Comparison of ENCODE assay signal across 12 cellular contexts in genomic region chr20:49990310-49990720, GRCh38. TPM values are rescaled to one million over a fixed set of nuclear protein-coding genes. Genes with fewer than 3 reads are reported as not detected.
A peak's percentile ranks its signal among the peaks of the same experiment; 100 is the strongest.
DNase-seq lines count a peak whose midpoint lies in the region; ATAC-seq, FAIRE-seq and TF ChIP-seq lines count a peak whose summit lies in the region.
"Had no signal": no experiment of that assay in that cellular context is flagged by ENCODE, and none has a peak within 500 bp of the region (broad histone marks: within the 10 kb centered on the region; RNA-seq: fewer than 3 reads in every experiment).

No MANE protein-coding gene starts in this region.

- H3K4me1 ChIP-seq in ES-I3 (ENCODE audit: insufficient read depth, low read length) (peaks cover 49% of the 10 kb centered on the region), adrenal gland (replicated peaks in 1 of 2) (peaks cover 0 to 20% of the 10 kb centered on the region in 2 donors), kidney (ENCODE audit: control insufficient read depth in 1 of 2, insufficient read depth in 1 of 2, low read depth in 1 of 2, low read length in 2 of 2) (peaks cover 0 to 2% of the 10 kb centered on the region in 2 donors), sigmoid colon (peaks cover 0 to 57% (median 47%) of the 10 kb centered on the region in 4 donors)
- no peaks in the 10 kb centered on the region for H3K4me1 ChIP-seq in CD4-positive, alpha-beta memory T cell (ENCODE audit: insufficient read depth, low read length)

- peak overlapping the region in 3 of 5 donors; percentile 48 to 94 (median 74) for H3K27ac ChIP-seq in adrenal gland
- peak overlapping the region; percentile 66 to 78 for H3K27ac ChIP-seq in kidney (ENCODE audit: low read depth in 2 of 2, low read length in 2 of 2)
- H3K27ac ChIP-seq in sigmoid colon: peak overlapping the region; percentile 69 to 79 (median 71)
- no peak overlapping the region for H3K27ac ChIP-seq in CD4-positive, alpha-beta memory T cell (ENCODE audit: low read depth, low read length)

- no peak for FAIRE-seq in kidney (lab: Jason Lieb, UNC)

- no peak overlapping the region for H3K4me3 Mint-ChIP-seq in CD4-positive, alpha-beta memory T cell
- H3K4me3 Mint-ChIP-seq: activated CD8-positive, alpha-beta memory T cell treated with anti-CD3 and anti-CD28 coated beads, Interleukin-2, amount 10 ng/mL, durations not matched to agents 7 days and 5 days; central memory CD8-positive, alpha-beta T cell had no signal

- H3K27me3 ChIP-seq in adrenal gland: no peaks in the 10 kb centered on the region
- H3K27me3 ChIP-seq in sigmoid colon: no peaks in the 10 kb centered on the region
- H3K27me3 ChIP-seq in CD4-positive, alpha-beta memory T cell (ENCODE audit: insufficient read depth, low read length): no peaks in the 10 kb centered on the region

- CTCF ChIA-PET in CD4-positive, alpha-beta memory T cell (lab: Charles Lee; ENCODE audit: partially characterized antibody): interaction anchor here (1.0 to 18.5 kb wide), 2 partner anchors 11 to 80 kb away, joined by 3 to 265 read pairs; no protein-coding TSS in a partner anchor

- H3K36me3 Mint-ChIP-seq in CD4-positive, alpha-beta memory T cell: no peaks in the 10 kb centered on the region
- H3K36me3 Mint-ChIP-seq: activated CD8-positive, alpha-beta memory T cell treated with anti-CD3 and anti-CD28 coated beads, Interleukin-2, amount 10 ng/mL, durations not matched to agents 7 days and 5 days had no signal

- H3K4me3 ChIP-seq in adrenal gland (no peak overlapping the region), kidney (ENCODE audit: low read length in 2 of 2) (no peak overlapping the region), sigmoid colon (no peak overlapping the region)
- H3K4me3 ChIP-seq in CD4-positive, alpha-beta memory T cell (ENCODE audit: low read length in 2 of 2): no peak overlapping the region

- H3K9ac ChIP-seq in ES-I3 (ENCODE audit: low read depth, low read length) (0 out of 2 replicates have a peak overlapping the region, but pooled peaks have one; percentile 0), kidney (ENCODE audit: low read length in 2 of 2) (peak overlapping the region in 1 of 2 donors; percentile 34)

- intact Hi-C loops in adrenal gland (cut with DNase I): no loop called here
- intact Hi-C loops in kidney (cut with DNase I): no loop called here
- intact Hi-C loops in sigmoid colon (cut with DNase I): no loop called here
- intact Hi-C loops in CD4-positive, alpha-beta memory T cell (cut with micrococcal nuclease): no loop called here

- TF ChIP-seq EP300 in sigmoid colon (IDR thresholded peaks at IDR 0.05): no peak

- DNase-seq in adrenal gland (no peak), kidney (no peak), sigmoid colon (no peak), NCI-H2029 (lab: John Stamatoyannopoulos, UW) (no peak), SHP77 (lab: John Stamatoyannopoulos, UW) (no peak)
- DNase-seq in CD4-positive, alpha-beta memory T cell: no peak
- DNase-seq: activated CD8-positive, alpha-beta memory T cell treated with anti-CD3 and anti-CD28 coated beads, Interleukin-2, amount 10 ng/mL, durations not matched to agents 7 days and 5 days; DND-41; NCI-H1048 had no signal

- WGBS in adrenal gland, 4 donors: 58 to 69% (median 64%) methylated on average over 7 of the region's 7 CpGs
- WGBS in sigmoid colon, 2 donors: 23 to 55% methylated on average over 7 of the region's 7 CpGs

- H3K9me3 ChIP-seq in ES-I3 (ENCODE audit: control insufficient read depth, insufficient read depth, low read length) (no peaks in the 10 kb centered on the region), adrenal gland (replicated peaks in 1 of 3) (no peaks in the 10 kb centered on the region), kidney (ENCODE audit: control insufficient read depth in 1 of 2, low read length in 2 of 2) (no peaks in the 10 kb centered on the region), sigmoid colon (no peaks in the 10 kb centered on the region)
- no peaks in the 10 kb centered on the region for H3K9me3 ChIP-seq in CD4-positive, alpha-beta memory T cell (ENCODE audit: control insufficient read depth in 1 of 2, low read length in 2 of 2)

- H3K27me3 Mint-ChIP-seq in CD4-positive, alpha-beta memory T cell: no peaks in the 10 kb centered on the region

- POLR2A ChIA-PET in CD4-positive, alpha-beta memory T cell (lab: Charles Lee; ENCODE audit: partially characterized antibody): no interaction called here

- H3K9me3 Mint-ChIP-seq in CD4-positive, alpha-beta memory T cell: no peaks in the 10 kb centered on the region
- H3K9me3 Mint-ChIP-seq: central memory CD8-positive, alpha-beta T cell had no signal

- H3K36me3 ChIP-seq in ES-I3 (ENCODE audit: insufficient read depth, low read length) (no peaks in the 10 kb centered on the region), adrenal gland (replicated peaks in 1 of 2) (no peaks in the 10 kb centered on the region), kidney (ENCODE audit: control insufficient read depth in 1 of 2, insufficient read depth in 2 of 2, low read length in 2 of 2) (no peaks in the 10 kb centered on the region), sigmoid colon (no peaks in the 10 kb centered on the region)
- no peaks in the 10 kb centered on the region for H3K36me3 ChIP-seq in CD4-positive, alpha-beta memory T cell (ENCODE audit: insufficient read depth, low read length)

- no peak for ATAC-seq in HG02588 (IDR thresholded peaks at IDR 0.05; ENCODE audit: unreplicated experiment)
- ATAC-seq: activated CD8-positive, alpha-beta memory T cell treated with anti-CD3 and anti-CD28 coated beads, Interleukin-2, amount 10 ng/mL, durations not matched to agents 7 days and 5 days had no signal

- TF ChIP-seq POLR2A in adrenal gland (IDR thresholded peaks at IDR 0.05): no peak
- TF ChIP-seq POLR2A in sigmoid colon (IDR thresholded peaks at IDR 0.05): no peak

- H3K27ac Mint-ChIP-seq in CD4-positive, alpha-beta memory T cell: no peak overlapping the region
- H3K27ac Mint-ChIP-seq: activated CD8-positive, alpha-beta memory T cell treated with anti-CD3 and anti-CD28 coated beads, Interleukin-2, amount 10 ng/mL, durations not matched to agents 7 days and 5 days had no signal

- TF ChIP-seq CTCF in adrenal gland (IDR thresholded peaks at IDR 0.05): no peak
- no peak for TF ChIP-seq CTCF in kidney (IDR thresholded peaks at IDR 0.05; ENCODE audit: borderline replicate concordance, extremely low read depth, insufficient read depth)
- no peak for TF ChIP-seq CTCF in sigmoid colon (IDR thresholded peaks at IDR 0.05)

- no peaks in the 10 kb centered on the region for H3K4me1 Mint-ChIP-seq in CD4-positive, alpha-beta memory T cell
- H3K4me1 Mint-ChIP-seq: activated CD8-positive, alpha-beta memory T cell treated with anti-CD3 and anti-CD28 coated beads, Interleukin-2, amount 10 ng/mL, durations not matched to agents 7 days and 5 days; central memory CD8-positive, alpha-beta T cell had no signal

RNA-seq across cellular contexts. Expression of gene SNAI1, which starts 7.5 kb away (rescaled TPM):
- total RNA-seq in adrenal gland (10 to 100 TPM in 3 of 8 donors, 1 to 10 TPM in 5; 2.2 to 12.1 (median 8.4) TPM), kidney (3.7 TPM), sigmoid colon (1 to 10 TPM; 1.1 to 2.6 (median 1.8) TPM)
- polyA plus RNA-seq in adrenal gland (10 to 100 TPM in 2 of 3 donors, 1 to 10 TPM in 1; 2.6 to 13.2 (median 10.9) TPM), kidney (ENCODE audit: insufficient read depth, low read depth, low replicate concordance) (4.5 TPM), sigmoid colon (1 to 10 TPM in 1 of 3 donors, under 1 TPM in 2; 0.60 to 2.9 (median 0.69) TPM)
- total RNA-seq in CD4-positive, alpha-beta memory T cell: under 1 TPM; 0.19 to 0.44 TPM
- polyA plus RNA-seq in CD4-positive, alpha-beta memory T cell: under 1 TPM; 0.17 to 0.60 TPM

RNA-seq across cellular contexts. Expression of gene RNF114, which starts 54.1 kb away (rescaled TPM):
- total RNA-seq in adrenal gland (100 to 1,000 TPM in 4 of 8 donors, 10 to 100 TPM in 4; 62.5 to 201 (median 100) TPM), kidney (89.2 TPM), sigmoid colon (100 to 1,000 TPM; 121 to 151 (median 136) TPM)
- polyA plus RNA-seq in adrenal gland (10 to 100 TPM; 26.9 to 47.8 (median 41.3) TPM), kidney (ENCODE audit: insufficient read depth, low read depth, low replicate concordance) (70.7 TPM), sigmoid colon (10 to 100 TPM; 59.5 to 61.7 (median 61.0) TPM)
- 100 to 1,000 TPM in 1 of 2 experiments, 10 to 100 TPM in 1; 96.3 to 101 TPM for total RNA-seq in CD4-positive, alpha-beta memory T cell
- 100 to 1,000 TPM; 107 to 177 TPM for polyA plus RNA-seq in CD4-positive, alpha-beta memory T cell
